12 cellular contexts compared by ENCODE assay signal in the genomic region with DNA sequence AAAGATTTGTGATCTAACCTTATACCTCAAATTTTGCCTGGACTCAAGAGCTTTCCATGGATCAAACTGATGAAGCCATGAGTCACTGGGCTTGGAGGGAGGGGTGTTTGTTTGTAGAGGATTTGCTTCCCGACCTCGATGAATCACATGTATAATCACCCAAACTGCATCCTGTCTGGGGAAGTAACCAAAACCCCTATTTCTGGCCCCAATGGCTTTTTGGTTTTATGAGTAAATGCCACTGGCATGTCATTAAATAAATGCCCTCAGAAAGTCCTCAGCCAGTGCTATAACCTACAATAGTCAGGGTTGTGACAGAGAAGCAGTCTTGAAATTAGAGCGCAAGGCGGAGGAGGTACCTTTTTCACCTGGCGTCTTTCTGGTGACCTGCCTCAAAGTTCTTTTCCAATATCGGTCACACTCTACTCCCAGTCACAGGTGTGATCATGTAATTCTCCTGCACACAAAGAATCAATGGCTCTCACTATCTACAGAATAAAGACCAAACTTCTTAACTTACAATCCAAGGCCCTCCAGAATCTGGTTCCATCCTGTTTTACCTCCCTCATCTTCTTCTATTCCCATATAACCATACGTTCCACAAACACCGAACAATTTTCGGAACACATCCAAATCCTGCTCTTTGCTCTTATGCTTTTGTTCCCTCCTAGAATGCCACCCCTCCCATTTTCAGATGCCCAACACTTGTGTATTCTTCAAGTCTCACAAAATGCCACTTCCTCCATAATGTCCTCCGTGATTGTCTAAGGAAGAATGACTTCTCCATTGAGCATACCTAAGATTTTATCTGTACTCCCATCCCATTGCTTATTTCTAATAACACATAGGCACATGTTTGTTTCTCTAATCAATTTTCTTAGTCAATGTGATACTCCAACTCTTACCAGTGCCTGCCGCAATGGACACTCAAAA.
DNase-seq lines count a peak whose midpoint lies in the region; ATAC-seq lines count a peak whose summit lies in the region.
"Had no signal": no experiment of that assay in that cellular context is flagged by ENCODE, and none has a peak within 500 bp of the region (broad histone marks: within the 10 kb centered on the region; RNA-seq: fewer than 3 reads in every experiment).

No MANE protein-coding gene starts in this region.

- H3K27ac Mint-ChIP-seq in immature natural killer cell = no peak overlapping the region

- H3K36me3 Mint-ChIP-seq in immature natural killer cell = no peaks in the 10 kb centered on the region

- no peak overlapping the region for H3K4me3 Mint-ChIP-seq in immature natural killer cell

- no peaks in the 10 kb centered on the region for H3K36me3 ChIP-seq in SJCRH30
- H3K36me3 ChIP-seq: thyroid gland had no signal

- H3K27me3 ChIP-seq in SJCRH30 = no peaks in the 10 kb centered on the region
- H3K27me3 ChIP-seq: thyroid gland had no signal

- peaks cover 15% of the 10 kb centered on the region for H3K4me1 ChIP-seq in SJCRH30

- H3K9me3 ChIP-seq in SJCRH30 (replicated peaks) = no peaks in the 10 kb centered on the region
- H3K9me3 ChIP-seq: thyroid gland had no signal

- DNase-seq in GM04503 (ENCODE audit: low read depth) = peak; percentile 98
- peak; percentile 66 to 77 for DNase-seq in SJCRH30
- peak; percentile 99 for DNase-seq in fibroblast of peridontal ligament (ENCODE audit: extremely low read depth)
- peak; percentile 96 for DNase-seq in skeletal muscle cell (ENCODE audit: low read depth)
- DNase-seq in ureter (ENCODE audit: low spot score) = no peak
- no peak for DNase-seq in cerebellar nuclear complex (lab: John Stamatoyannopoulos, UW)
- DNase-seq in immature natural killer cell = no peak
- DNase-seq: GOT3, NCI-H510A, thyroid gland had no signal

- no peaks in the 10 kb centered on the region for H3K9me3 Mint-ChIP-seq in immature natural killer cell

- H3K27ac ChIP-seq in SJCRH30 = peak overlapping the region; percentile 39; the same call in 1 of the 2 replicates
- H3K27ac ChIP-seq: thyroid gland had no signal

- ATAC-seq in HG03521 (IDR thresholded peaks at IDR 0.05; ENCODE audit: unreplicated experiment) = no peak
- ATAC-seq: activated CD4-positive, CD25-positive, alpha-beta regulatory T cell treated with anti-CD3 and anti-CD28 coated beads, Interleukin-2, amount 50 U/mL, for 24 hours had no signal

- no peaks in the 10 kb centered on the region for H3K4me1 Mint-ChIP-seq in immature natural killer cell

- H3K27me3 Mint-ChIP-seq in immature natural killer cell (ENCODE audit: low read depth in 3 of 3) = peaks cover 4 to 9% (median 4%) of the 10 kb centered on the region in 3 donors

- H3K4me3 ChIP-seq in SJCRH30 = no peak overlapping the region
- H3K4me3 ChIP-seq in skeletal muscle cell (ENCODE audit: low read depth, low read length) = no peak overlapping the region
- H3K4me3 ChIP-seq: thyroid gland had no signal

Comparison
In these comparisons a context has a peak if more than half of its experiments do, and no peak if none do; other contexts are left out.
1. DNase-seq: peak in GM04503 (single experiment), SJCRH30 (2 of 2), fibroblast of peridontal ligament (single experiment) and skeletal muscle cell (single experiment); none in ureter (single experiment), cerebellar nuclear complex (0 of 2) and immature natural killer cell (0 of 3).